Comparison of ENCODE assay signal across 9 cellular contexts in the genomic region with DNA sequence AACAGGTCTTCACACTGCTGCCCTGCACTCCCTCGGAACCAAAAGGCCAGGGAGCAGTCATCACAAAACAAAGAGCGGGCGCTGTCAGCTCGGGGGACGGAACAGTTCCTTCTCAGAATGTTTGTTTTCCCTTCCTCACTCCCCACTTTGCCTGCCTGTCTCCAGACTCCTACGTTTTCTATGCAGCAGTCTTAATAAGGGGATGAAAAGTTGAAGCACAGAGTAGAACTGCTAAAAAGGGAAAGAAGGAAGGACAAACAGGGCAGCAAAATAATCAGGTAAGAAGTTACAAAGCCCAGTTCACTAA. TPM values are rescaled to one million over a fixed set of nuclear protein-coding genes. Genes with fewer than 3 reads are reported as not detected.
A peak's percentile ranks its signal among the peaks of the same experiment; 100 is the strongest.
DNase-seq lines count a peak whose midpoint lies in the region; ATAC-seq, FAIRE-seq and TF ChIP-seq lines count a peak whose summit lies in the region.
"Had no signal": no experiment of that assay in that cellular context is flagged by ENCODE, and none has a peak within 500 bp of the region (broad histone marks: within the 10 kb centered on the region; RNA-seq: fewer than 3 reads in every experiment).

No MANE protein-coding gene starts in this region.

- H3K4me1 ChIP-seq in right atrium auricular region (peaks cover 0 to 14% of the 10 kb centered on the region in 2 donors), skeletal muscle satellite cell (ENCODE audit: control insufficient read depth, insufficient read depth, low read length) (peaks cover 12% of the 10 kb centered on the region)

- FAIRE-seq in RCC 7860 (lab: Jason Lieb, UNC), result no peak
- FAIRE-seq: TTC549 had no signal

- H3K4me3 ChIP-seq in H7 (ENCODE audit: insufficient read depth, low read depth, low read length) (peak overlapping the region; percentile 79), right atrium auricular region (peak overlapping the region; percentile 66 to 79), skeletal muscle satellite cell (ENCODE audit: low read length) (peak overlapping the region; percentile 87)

- H3K4me2 ChIP-seq in skeletal muscle satellite cell (ENCODE audit: low read length), result peak overlapping the region; percentile 97

- H3K27me3 Mint-ChIP-seq in activated T-cell treated with anti-CD3 and anti-CD28 coated beads, Interleukin-2, amount 50 U/mL, for 72 hours (ENCODE audit: low read depth), result peaks cover 42% of the 10 kb centered on the region

- H3K4me1 Mint-ChIP-seq in activated T-cell treated with anti-CD3 and anti-CD28 coated beads, Interleukin-2, amount 50 U/mL, for 72 hours (ENCODE audit: low read depth), result peaks cover 42% of the 10 kb centered on the region

- peak overlapping the region; percentile 76 to 79 for H3K27ac ChIP-seq in right atrium auricular region

- no peak for TF ChIP-seq CTCF in right atrium auricular region (IDR thresholded peaks at IDR 0.05)

- peaks cover 4 to 6% of the 10 kb centered on the region in 2 donors for H3K36me3 Mint-ChIP-seq in activated T-cell treated with anti-CD3 and anti-CD28 coated beads, Interleukin-2, amount 50 U/mL, for 72 hours (ENCODE audit: insufficient read depth in 2 of 2)

- H3K36me3 ChIP-seq in H7 (replicated peaks; ENCODE audit: control insufficient read depth, insufficient read depth, low read length) (no peaks in the 10 kb centered on the region), right atrium auricular region (no peaks in the 10 kb centered on the region), skeletal muscle satellite cell (ENCODE audit: insufficient read depth, low read length) (no peaks in the 10 kb centered on the region)

- no peaks in the 10 kb centered on the region for H3K9me3 Mint-ChIP-seq in activated T-cell treated with anti-CD3 and anti-CD28 coated beads, Interleukin-2, amount 50 U/mL, for 72 hours

- peaks cover 21% of the 10 kb centered on the region for H3K27me3 ChIP-seq in H7 (ENCODE audit: control insufficient read depth, insufficient read depth, low read length)
- H3K27me3 ChIP-seq in right atrium auricular region, result no peaks in the 10 kb centered on the region
- H3K27me3 ChIP-seq in skeletal muscle satellite cell (ENCODE audit: control insufficient read depth, insufficient read depth, low read length), result no peaks in the 10 kb centered on the region

- ATAC-seq in activated T-cell treated with anti-CD3 and anti-CD28 coated beads, Interleukin-2, amount 50 U/mL, for 72 hours (replicated peaks in 1 of 2), result no peak
- ATAC-seq in HG03039 (IDR thresholded peaks at IDR 0.05; ENCODE audit: unreplicated experiment) (no peak), HG02571 (IDR thresholded peaks at IDR 0.05; ENCODE audit: unreplicated experiment) (no peak), HG02623 (IDR thresholded peaks at IDR 0.05; ENCODE audit: unreplicated experiment) (no peak)

- peak overlapping the region; percentile 77 for H3K9ac ChIP-seq in skeletal muscle satellite cell (ENCODE audit: low read depth, low read length)

- no peaks in the 10 kb centered on the region for H3K9me3 ChIP-seq in right atrium auricular region
- no peaks in the 10 kb centered on the region for H3K9me3 ChIP-seq in skeletal muscle satellite cell (replicated peaks; ENCODE audit: low read length)

- peak overlapping the region; percentile 82 to 88 for H3K4me3 Mint-ChIP-seq in activated T-cell treated with anti-CD3 and anti-CD28 coated beads, Interleukin-2, amount 50 U/mL, for 72 hours

- peak overlapping the region; percentile 61 for H3K27ac Mint-ChIP-seq in activated T-cell treated with anti-CD3 and anti-CD28 coated beads, Interleukin-2, amount 50 U/mL, for 72 hours

- DNase-seq in H7, result no peak
- no peak for DNase-seq in activated T-cell treated with anti-CD3 and anti-CD28 coated beads, Interleukin-2, amount 50 U/mL, for 72 hours
- no peak for DNase-seq in right atrium auricular region (ENCODE audit: low spot score)
- no peak for DNase-seq in RCC 7860 (ENCODE audit: low spot score)

RNA-seq across cellular contexts. Expression of a gene that starts 0.7 kb away (rescaled TPM):
- 16.6 and 20.4 TPM in 2 replicates for total RNA-seq in H7 (2014; rRNA removed; shearing (Covaris generic))
- total RNA-seq in activated T-cell treated with anti-CD3 and anti-CD28 coated beads, Interleukin-2, amount 50 U/mL, for 72 hours, result 1 to 10 TPM; 1.4 to 4.5 TPM
- total RNA-seq in right atrium auricular region, result 1 to 10 TPM; 2.9 to 3.2 TPM
- total RNA-seq in skeletal muscle satellite cell (2012; rRNA removed), result 2.8 and 3.9 TPM in 2 replicates

RNA-seq across cellular contexts. Expression of a gene that starts 41.3 kb away (rescaled TPM):
- total RNA-seq in H7 (2014; rRNA removed; shearing (Covaris generic)), result 39.1 and 44.5 TPM in 2 replicates
- total RNA-seq in activated T-cell treated with anti-CD3 and anti-CD28 coated beads, Interleukin-2, amount 50 U/mL, for 72 hours, result 10 to 100 TPM; 67.5 to 68.3 TPM
- total RNA-seq in right atrium auricular region, result 10 to 100 TPM; 26.9 to 31.9 TPM
- 35.4 and 37.0 TPM in 2 replicates for total RNA-seq in skeletal muscle satellite cell (2012; rRNA removed)
